29 cellular contexts compared by ENCODE assay signal in genomic region chr18:78804206-78805030, GRCh38.
"Had no signal": no experiment of that assay in that cellular context is flagged by ENCODE, and none has a peak within 500 bp of the region (broad histone marks: within the 10 kb centered on the region; RNA-seq: fewer than 3 reads in every experiment).

No MANE protein-coding gene starts in this region.

- H3K4me3 ChIP-seq: body of pancreas, coronary artery, esophagus squamous epithelium, gastroesophageal sphincter had no signal

- H3K36me3 ChIP-seq: esophagus squamous epithelium, gastroesophageal sphincter had no signal

- H3K4me1 ChIP-seq: body of pancreas, esophagus squamous epithelium, gastroesophageal sphincter had no signal

- H3K27ac ChIP-seq: body of pancreas, coronary artery, epithelial cell of prostate, esophagus squamous epithelium, gastroesophageal sphincter had no signal

- H3K27ac Mint-ChIP-seq: activated CD4-positive, alpha-beta memory T cell treated with anti-CD3 and anti-CD28 coated beads for 36 hours; activated CD4-positive, alpha-beta T cell treated with anti-CD3 and anti-CD28 coated beads for 36 hours; activated CD4-positive, alpha-beta T cell treated with anti-CD3 and anti-CD28 coated beads, Interleukin-2, amount 10 ng/mL, durations not matched to agents 24 days and 14 days; activated CD8-positive, alpha-beta memory T cell treated with anti-CD3 and anti-CD28 coated beads, Interleukin-2, amount 10 ng/mL, durations not matched to agents 7 days and 5 days; activated CD8-positive, alpha-beta T cell treated with anti-CD3 and anti-CD28 coated beads, Interleukin-2, amount 10 ng/mL, durations not matched to agents 7 days and 5 days; activated naive CD8-positive, alpha-beta T cell; activated T-helper 1 cell treated with anti-CD3 and anti-CD28 coated beads, Interleukin-12 subunit alpha, Interleukin-12 subunit beta, Interleukin-2, Interleukin-4 antibody, amounts not matched to agents 30 ng/mL and 10 ng/mL and 1 ng/mL, durations not matched to agents 14 hours and 24 hours and 36 hours; activated T-helper 2 cell treated with anti-CD3 and anti-CD28 coated beads, Interferon-gamma antibody, Interleukin-2, Interleukin-4, amounts not matched to agents 10 μg/mL and 5 μg/mL and 100 μg/mL, durations not matched to agents 14 hours and 24 hours and 36 hours; dendritic cell treated with granulocyte-macrophage colony-stimulating factor and Interleukin-4, amounts not matched to agents 40 ng/mL and 50 ng/mL, for 4 days had no signal

- H3K27me3 ChIP-seq: body of pancreas had no signal

- H3K9me3 Mint-ChIP-seq: activated T-helper 1 cell treated with anti-CD3 and anti-CD28 coated beads, Interleukin-12 subunit alpha, Interleukin-12 subunit beta, Interleukin-2, Interleukin-4 antibody, amounts not matched to agents 30 ng/mL and 10 ng/mL and 1 ng/mL, durations not matched to agents 14 hours and 24 hours and 36 hours had no signal

- H3K36me3 Mint-ChIP-seq: activated CD4-positive, alpha-beta memory T cell treated with anti-CD3 and anti-CD28 coated beads for 36 hours; activated CD8-positive, alpha-beta memory T cell treated with anti-CD3 and anti-CD28 coated beads, Interleukin-2, amount 10 ng/mL, durations not matched to agents 7 days and 5 days; activated naive CD8-positive, alpha-beta T cell had no signal

- H3K4me3 Mint-ChIP-seq: activated CD4-positive, alpha-beta memory T cell treated with anti-CD3 and anti-CD28 coated beads for 36 hours; activated CD4-positive, alpha-beta T cell treated with anti-CD3 and anti-CD28 coated beads for 36 hours; activated CD4-positive, alpha-beta T cell treated with anti-CD3 and anti-CD28 coated beads, Interleukin-2, amount 10 ng/mL, durations not matched to agents 24 days and 14 days; activated CD8-positive, alpha-beta memory T cell treated with anti-CD3 and anti-CD28 coated beads, Interleukin-2, amount 10 ng/mL, durations not matched to agents 7 days and 5 days; activated CD8-positive, alpha-beta T cell treated with anti-CD3 and anti-CD28 coated beads, Interleukin-2, amount 10 ng/mL, durations not matched to agents 7 days and 5 days; activated naive CD8-positive, alpha-beta T cell; activated T-helper 1 cell treated with anti-CD3 and anti-CD28 coated beads, Interleukin-12 subunit alpha, Interleukin-12 subunit beta, Interleukin-2, Interleukin-4 antibody, amounts not matched to agents 30 ng/mL and 10 ng/mL and 1 ng/mL, durations not matched to agents 14 hours and 24 hours and 36 hours; dendritic cell treated with granulocyte-macrophage colony-stimulating factor and Interleukin-4, amounts not matched to agents 40 ng/mL and 50 ng/mL, for 4 days had no signal

- DNase-seq: activated CD4-positive, alpha-beta memory T cell treated with anti-CD3 and anti-CD28 coated beads for 36 hours; activated CD4-positive, alpha-beta T cell treated with anti-CD3 and anti-CD28 coated beads for 36 hours; activated CD4-positive, alpha-beta T cell treated with anti-CD3 and anti-CD28 coated beads, Interleukin-2, amount 10 ng/mL, durations not matched to agents 24 days and 14 days; activated CD4-positive, CD25-positive, alpha-beta regulatory T cell; activated CD4-positive, CD25-positive, alpha-beta regulatory T cell treated with anti-CD3 and anti-CD28 coated beads, Interleukin-2, amount 50 U/mL, for 72 hours; activated CD8-positive, alpha-beta memory T cell treated with anti-CD3 and anti-CD28 coated beads, Interleukin-2, amount 10 ng/mL, durations not matched to agents 7 days and 5 days; activated CD8-positive, alpha-beta memory T cell treated with anti-CD3 and anti-CD28 coated beads, Interleukin-2, amount 50 U/mL, for 4 hours; activated CD8-positive, alpha-beta T cell treated with anti-CD3 and anti-CD28 coated beads, Interleukin-2, amount 10 ng/mL, durations not matched to agents 7 days and 5 days; activated gamma-delta T cell treated with Interleukin-2 at 50 U/mL for 16 hours; activated naive CD4-positive, alpha-beta T cell treated with anti-CD3 and anti-CD28 coated beads, Interleukin-2, amount 50 U/mL, for 16 hours; activated naive CD4-positive, alpha-beta T cell treated with Interleukin-2 at 50 U/mL for 16 hours; activated T-cell treated with anti-CD3 and anti-CD28 coated beads, Interleukin-2, amount 50 U/mL, for 1 hour; activated T-cell treated with anti-CD3 and anti-CD28 coated beads, Interleukin-2, amount 50 U/mL, for 48 hours; amniotic stem cell; anterior cingulate cortex; body of pancreas; central memory CD4-positive, alpha-beta T cell; cerebellar nuclear complex; effector CD4-positive, alpha-beta T cell; esophagus squamous epithelium; foreskin melanocyte; T-helper 2 cell had no signal

- H3K9me3 ChIP-seq: body of pancreas, esophagus squamous epithelium, gastroesophageal sphincter had no signal

- ATAC-seq: activated CD4-positive, alpha-beta T cell treated with anti-CD3 and anti-CD28 coated beads for 36 hours; activated CD8-positive, alpha-beta memory T cell treated with anti-CD3 and anti-CD28 coated beads, Interleukin-2, amount 10 ng/mL, durations not matched to agents 7 days and 5 days; activated CD8-positive, alpha-beta T cell treated with anti-CD3 and anti-CD28 coated beads, Interleukin-2, amount 10 ng/mL, durations not matched to agents 7 days and 5 days; body of pancreas; gastroesophageal sphincter had no signal

- H3K27me3 Mint-ChIP-seq: activated CD4-positive, alpha-beta T cell treated with anti-CD3 and anti-CD28 coated beads, Interleukin-2, amount 10 ng/mL, durations not matched to agents 24 days and 14 days; activated CD8-positive, alpha-beta memory T cell treated with anti-CD3 and anti-CD28 coated beads, Interleukin-2, amount 10 ng/mL, durations not matched to agents 7 days and 5 days; dendritic cell treated with granulocyte-macrophage colony-stimulating factor and Interleukin-4, amounts not matched to agents 40 ng/mL and 50 ng/mL, for 4 days had no signal

- H3K4me1 Mint-ChIP-seq: activated CD4-positive, alpha-beta T cell treated with anti-CD3 and anti-CD28 coated beads for 36 hours; activated CD4-positive, alpha-beta T cell treated with anti-CD3 and anti-CD28 coated beads, Interleukin-2, amount 10 ng/mL, durations not matched to agents 24 days and 14 days; activated CD8-positive, alpha-beta memory T cell treated with anti-CD3 and anti-CD28 coated beads, Interleukin-2, amount 10 ng/mL, durations not matched to agents 7 days and 5 days had no signal
